13 cellular contexts compared by ENCODE assay signal in genomic region chr5:59835782-59836181, GRCh38.
A peak's percentile ranks its signal among the peaks of the same experiment; 100 is the strongest.
DNase-seq lines count a peak whose midpoint lies in the region; ATAC-seq and TF ChIP-seq lines count a peak whose summit lies in the region.
"Had no signal": no experiment of that assay in that cellular context is flagged by ENCODE, and none has a peak within 500 bp of the region (broad histone marks: within the 10 kb centered on the region; RNA-seq: fewer than 3 reads in every experiment).

No MANE protein-coding gene starts in this region.

- peak; percentile 25 for DNase-seq in ELR (ENCODE audit: low read depth)
- peak; percentile 36 for DNase-seq in iris pigment epithelial cell (ENCODE audit: low read depth)
- no peak for DNase-seq in AML-193 (lab: John Stamatoyannopoulos, UW)
- DNase-seq: Calu3; CD8-positive, alpha-beta T cell; DMS 273 treated with DMSO at 0.1 percent for 48 hours; DMS53; DND-41; GDM1; GM23248 had no signal

- no peak for ATAC-seq in SK-N-SH treated with all-trans-retinoic acid at 6 μM for 48 hours
- no peak for ATAC-seq in GM19023 (IDR thresholded peaks at IDR 0.05; ENCODE audit: unreplicated experiment)
- ATAC-seq in GM21423 (IDR thresholded peaks at IDR 0.05; ENCODE audit: unreplicated experiment), result no peak
- ATAC-seq: CD8-positive, alpha-beta T cell had no signal

TF ChIP-seq in SK-N-SH treated with all-trans-retinoic acid at 6 μM for 48 hours, 23 proteins besides CTCF, POLR2A, EP300 and RAD21:
- TF ChIP-seq ZFP3 (CRISPR knock-in tag; IDR thresholded peaks at IDR 0.05) (0 out of 2 replicates have a peak, but pooled peaks have one; percentile 22), CSDC2 (CRISPR knock-in tag; IDR thresholded peaks at IDR 0.05) (no peak), ISL1 (CRISPR knock-in tag; IDR thresholded peaks at IDR 0.05) (peak; percentile 65), CREB5 (CRISPR knock-in tag; IDR thresholded peaks at IDR 0.05; ENCODE audit: low read depth) (peak; percentile 17; the same call in 1 of the 2 replicates), GLIS3 (CRISPR knock-in tag; IDR thresholded peaks at IDR 0.05) (no peak), PATZ1 (CRISPR knock-in tag; IDR thresholded peaks at IDR 0.05; ENCODE audit: borderline replicate concordance) (no peak)

Comparison
In these comparisons a context has a peak if more than half of its experiments do, and no peak if none do; other contexts are left out.
1. DNase-seq: peak in ELR (single experiment) and iris pigment epithelial cell (single experiment); none in AML-193 (0 of 2).